ENCODE assay signal across 13 cellular contexts in the genomic region with DNA sequence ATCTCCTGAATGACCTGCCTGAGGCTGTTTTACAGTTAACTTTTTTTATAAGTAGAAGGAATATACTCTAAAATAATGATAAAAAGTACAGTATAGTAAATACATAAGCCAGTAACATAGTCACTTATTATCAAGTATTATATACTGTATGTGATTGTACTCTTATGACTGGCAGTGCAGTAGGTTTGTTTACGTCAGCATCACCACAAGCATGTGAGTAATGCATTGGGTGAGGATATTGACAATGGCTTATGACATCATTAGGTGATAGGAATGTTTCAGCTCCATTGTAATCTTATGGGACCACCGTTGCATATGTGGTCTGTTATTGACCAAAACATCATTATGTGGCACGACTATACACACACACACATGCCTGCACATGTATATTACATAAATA. TPM values are rescaled to one million over a fixed set of nuclear protein-coding genes. Genes with fewer than 3 reads are reported as not detected.
DNase-seq lines count a peak whose midpoint lies in the region; ATAC-seq, FAIRE-seq and TF ChIP-seq lines count a peak whose summit lies in the region.
"Had no signal": no experiment of that assay in that cellular context is flagged by ENCODE, and none has a peak within 500 bp of the region (broad histone marks: within the 10 kb centered on the region; RNA-seq: fewer than 3 reads in every experiment).

No MANE protein-coding gene starts in this region.

- intact Hi-C loops in HepG2 (cut with micrococcal nuclease; ENCODE audit: unreplicated experiment) (no loop called here), right lobe of liver (cut with DNase I) (no loop called here), right cardiac atrium (cut with DNase I) (no loop called here)

- no peak overlapping the region for H3K27ac ChIP-seq in HepG2 (ENCODE audit: extremely low read length, insufficient read depth, low read length)
- no peak overlapping the region for H3K27ac ChIP-seq in right lobe of liver
- no peak overlapping the region for H3K27ac ChIP-seq in right cardiac atrium (ENCODE audit: low read length)
- H3K27ac ChIP-seq: 22Rv1 had no signal

- H3K4me1 Mint-ChIP-seq in activated T-helper 17 cell treated with anti-CD3 and anti-CD28 coated beads, Interleukin-2, amount 50 U/mL, for 72 hours, result no peaks in the 10 kb centered on the region
- H3K4me1 Mint-ChIP-seq in stimulated activated effector memory CD8-positive, alpha-beta T cell treated with anti-CD3 and anti-CD28 coated beads, Interleukin-12 subunit alpha, Interleukin-12 subunit beta, amount 100 ng/mL, for 72 hours, result no peaks in the 10 kb centered on the region
- H3K4me1 Mint-ChIP-seq: GM23338 had no signal

- H3K27me3 ChIP-seq in HepG2 (ENCODE audit: control insufficient read depth in 1 of 2, insufficient read depth in 2 of 2, low read length in 2 of 2) (no peaks in the 10 kb centered on the region), right lobe of liver (no peaks in the 10 kb centered on the region), right cardiac atrium (ENCODE audit: control insufficient read depth, insufficient read depth) (no peaks in the 10 kb centered on the region)

- no peaks in the 10 kb centered on the region for H4K20me1 ChIP-seq in HepG2 (ENCODE audit: insufficient read depth, low read length)

- H2AFZ ChIP-seq in HepG2 (ENCODE audit: low read length), result no peak overlapping the region
- H2AFZ ChIP-seq: GM23338 had no signal

- H3K9ac ChIP-seq in HepG2 (ENCODE audit: insufficient read depth, low read depth, low read length), result no peak overlapping the region

- no peaks in the 10 kb centered on the region for H3K9me3 Mint-ChIP-seq in activated T-helper 17 cell treated with anti-CD3 and anti-CD28 coated beads, Interleukin-2, amount 50 U/mL, for 72 hours
- no peaks in the 10 kb centered on the region for H3K9me3 Mint-ChIP-seq in stimulated activated effector memory CD8-positive, alpha-beta T cell treated with anti-CD3 and anti-CD28 coated beads, Interleukin-12 subunit alpha, Interleukin-12 subunit beta, amount 100 ng/mL, for 72 hours
- H3K9me3 Mint-ChIP-seq: GM23338 had no signal

- TF ChIP-seq EP300 in HepG2 (IDR thresholded peaks at IDR 0.05; ENCODE audit: low read depth in 2 of 2, low read length in 2 of 2), result no peak
- no peak for TF ChIP-seq EP300 in HepG2 (CRISPR knock-in tag; IDR thresholded peaks at IDR 0.05; ENCODE audit: borderline replicate concordance)

- H3K4me1 ChIP-seq in HepG2 (ENCODE audit: insufficient read depth, low read length) (no peaks in the 10 kb centered on the region), right lobe of liver (no peaks in the 10 kb centered on the region), right cardiac atrium (ENCODE audit: control insufficient read depth, insufficient read depth, low read length) (no peaks in the 10 kb centered on the region)

- POLR2A ChIA-PET in HepG2 (lab: Yijun Ruan, JAX), result no interaction called here

- DNase-seq in HepG2 (ENCODE audit: low spot score) (no peak), right lobe of liver (no peak), choroid plexus epithelial cell (ENCODE audit: low read depth) (peak; percentile 24), right cardiac atrium (no peak), omental fat pad (ENCODE audit: low spot score) (no peak)
- no peak for DNase-seq in stimulated activated effector memory CD8-positive, alpha-beta T cell treated with anti-CD3 and anti-CD28 coated beads, Interleukin-12 subunit alpha, Interleukin-12 subunit beta, amount 100 ng/mL, for 72 hours (ENCODE audit: low spot score in 2 of 2)
- DNase-seq: DMS53, H7 had no signal

- in situ Hi-C loops in HepG2 (cut with HindIII; ENCODE audit: extremely low pct_ligation_motif_present, low pct_unique_long_range_greater_than_20kb), result no loop called here

- H3K9me3 ChIP-seq in HepG2 (ENCODE audit: low read length) (no peaks in the 10 kb centered on the region), right lobe of liver (no peaks in the 10 kb centered on the region), right cardiac atrium (ENCODE audit: control insufficient read depth, low read length) (no peaks in the 10 kb centered on the region)

- no peak overlapping the region for H3K27ac Mint-ChIP-seq in activated T-helper 17 cell treated with anti-CD3 and anti-CD28 coated beads, Interleukin-2, amount 50 U/mL, for 72 hours
- H3K27ac Mint-ChIP-seq in stimulated activated effector memory CD8-positive, alpha-beta T cell treated with anti-CD3 and anti-CD28 coated beads, Interleukin-12 subunit alpha, Interleukin-12 subunit beta, amount 100 ng/mL, for 72 hours, result no peak overlapping the region
- H3K27ac Mint-ChIP-seq: GM23338 had no signal

- no TSS peak for BruUV-seq in HepG2 (replicated peaks; lab: Mats Ljungman, UMichigan)

- no peak overlapping the region for H3K4me2 ChIP-seq in HepG2 (ENCODE audit: low read depth, low read length)
- H3K4me2 ChIP-seq: GM23338 had no signal

- peaks cover 76% of the 10 kb centered on the region for H3K36me3 Mint-ChIP-seq in activated T-helper 17 cell treated with anti-CD3 and anti-CD28 coated beads, Interleukin-2, amount 50 U/mL, for 72 hours (ENCODE audit: low read depth)
- H3K36me3 Mint-ChIP-seq in stimulated activated effector memory CD8-positive, alpha-beta T cell treated with anti-CD3 and anti-CD28 coated beads, Interleukin-12 subunit alpha, Interleukin-12 subunit beta, amount 100 ng/mL, for 72 hours, result peaks cover 68% of the 10 kb centered on the region

- H3K27me3 Mint-ChIP-seq in activated T-helper 17 cell treated with anti-CD3 and anti-CD28 coated beads, Interleukin-2, amount 50 U/mL, for 72 hours, result no peaks in the 10 kb centered on the region

- H3K4me3 Mint-ChIP-seq in activated T-helper 17 cell treated with anti-CD3 and anti-CD28 coated beads, Interleukin-2, amount 50 U/mL, for 72 hours, result no peak overlapping the region
- no peak overlapping the region for H3K4me3 Mint-ChIP-seq in stimulated activated effector memory CD8-positive, alpha-beta T cell treated with anti-CD3 and anti-CD28 coated beads, Interleukin-12 subunit alpha, Interleukin-12 subunit beta, amount 100 ng/mL, for 72 hours
- H3K4me3 Mint-ChIP-seq: GM23338 had no signal

- H3K36me3 ChIP-seq in HepG2 (replicated peaks in 1 of 2; ENCODE audit: control insufficient read depth in 1 of 2, insufficient read depth in 2 of 2, low read length in 2 of 2), result peaks cover 5 to 28% of the 10 kb centered on the region in 2 experiments; a peak in 2 of 5 replicates
- peaks cover 0 to 47% (median 13%) of the 10 kb centered on the region in 4 donors for H3K36me3 ChIP-seq in right lobe of liver

- no peak for FAIRE-seq in HepG2 (lab: Jason Lieb, UNC)
- FAIRE-seq: GM12891 had no signal

- no peak for TF ChIP-seq RAD21 in HepG2 (CRISPR knock-in tag; IDR thresholded peaks at IDR 0.05)

- no peak for TF ChIP-seq POLR2A in HepG2 (IDR thresholded peaks at IDR 0.05; ENCODE audit: insufficient read depth in 1 of 2, low read depth in 2 of 2, low read length in 2 of 2)
- no peak for TF ChIP-seq POLR2A in right lobe of liver (IDR thresholded peaks at IDR 0.05)

- CTCF ChIA-PET in HepG2 (lab: Yijun Ruan, JAX; ENCODE audit: low intra/inter-chr PET ratio, low total read pairs), result no interaction called here

- H3K4me3 ChIP-seq in HepG2 (replicated peaks in 1 of 3; ENCODE audit: insufficient read depth in 1 of 3, low read depth in 2 of 3, low read length in 3 of 3) (no peak overlapping the region), right lobe of liver (no peak overlapping the region), choroid plexus epithelial cell (ENCODE audit: low read depth, low read length) (no peak overlapping the region), right cardiac atrium (ENCODE audit: low read length) (no peak overlapping the region)
- H3K4me3 ChIP-seq: GM23338 had no signal

- ATAC-seq in HepG2, result no peak
- no peak for ATAC-seq in right lobe of liver
- peak; percentile 26 for ATAC-seq in activated T-helper 17 cell treated with anti-CD3 and anti-CD28 coated beads, Interleukin-2, amount 50 U/mL, for 72 hours (replicated peaks)
- peak; percentile 63 for ATAC-seq in stimulated activated effector memory CD8-positive, alpha-beta T cell treated with anti-CD3 and anti-CD28 coated beads, Interleukin-12 subunit alpha, Interleukin-12 subunit beta, amount 100 ng/mL, for 72 hours
- no peak for ATAC-seq in right cardiac atrium
- no peak for ATAC-seq in HG03460 (IDR thresholded peaks at IDR 0.05; ENCODE audit: unreplicated experiment)
- ATAC-seq in omental fat pad (ENCODE audit: low FRiP score), result no peak
- ATAC-seq: GM23338 had no signal

- 91% methylated on average over 3 of the region's 3 CpGs for WGBS in HepG2 (ENCODE audit: low lambda C conversion rate)
- WGBS in right lobe of liver (ENCODE audit: insufficient coverage, low coverage, low lambda C conversion rate, missing lambda C conversion rate), result 82% methylated on average over 3 of the region's 3 CpGs
- 92% methylated on average over 3 of the region's 3 CpGs for WGBS in right cardiac atrium

- TF ChIP-seq CTCF in HepG2 (CRISPR knock-in tag; IDR thresholded peaks at IDR 0.05) (no peak), right lobe of liver (IDR thresholded peaks at IDR 0.05) (no peak), choroid plexus epithelial cell (conservative IDR thresholded peaks at IDR 0.05; ENCODE audit: low read depth, low read length) (no peak), omental fat pad (IDR thresholded peaks at IDR 0.05) (no peak)

- H3K79me2 ChIP-seq in HepG2 (ENCODE audit: insufficient read depth, low read length), result no peaks in the 10 kb centered on the region

RNA-seq across cellular contexts. Expression of gene NUDT9, which starts 20.5 kb away (rescaled TPM):
- total RNA-seq in HepG2 (2016; rRNA removed; fragmentation: Illumina TruSeq; extraction: Trizol) (9.7 and 10.4 TPM in 2 replicates), right lobe of liver (10 to 100 TPM; 13.3 to 53.5 (median 21.2) TPM), right cardiac atrium (10 to 100 TPM; 27.1 to 36.5 (median 30.8) TPM), omental fat pad (10 to 100 TPM; 14.4 to 27.5 (median 25.9) TPM)
- 4.4 and 4.5 TPM in 2 replicates for total RNA-seq in HepG2 (2016; cell fraction: cytosol; rRNA removed; fragmentation: Illumina TruSeq; extraction: Trizol; ENCODE audit: low read depth)
- total RNA-seq in HepG2 (2016; cell fraction: insoluble cytoplasmic fraction; rRNA removed; fragmentation: Illumina TruSeq; extraction: Trizol), result 8.4 and 12.1 TPM in 2 replicates
- total RNA-seq in HepG2 (2016; cell fraction: membrane; rRNA removed; fragmentation: Illumina TruSeq; extraction: Trizol), result 6.1 and 6.5 TPM in 2 replicates
- total RNA-seq in HepG2 (2016; cell fraction: nucleus; rRNA removed; fragmentation: Illumina TruSeq; extraction: Trizol), result 12.8 and 15.6 TPM in 2 replicates
- polyA plus RNA-seq in HepG2 (2011; rRNA removed) (11.2 and 12.3 TPM in 2 replicates), right cardiac atrium (52.8 TPM)
- polyA plus RNA-seq in HepG2 (2011; cell fraction: cytosol; rRNA removed), result 7.3 and 10.3 TPM in 2 replicates
- 6.9 and 8.4 TPM in 2 replicates for polyA plus RNA-seq in HepG2 (2011; cell fraction: nucleus; rRNA removed)
- polyA plus RNA-seq in HepG2 (2012), result 19.7 and 20.0 TPM in 2 replicates
- polyA plus RNA-seq in HepG2 (2016; cell fraction: cytosol; fragmentation: Illumina TruSeq; extraction: Trizol; ENCODE audit: low read depth), result 8.1 and 8.4 TPM in 2 replicates
- 22.9 and 26.8 TPM in 2 replicates for polyA plus RNA-seq in HepG2 (2016; cell fraction: insoluble cytoplasmic fraction; fragmentation: Illumina TruSeq; extraction: Trizol; ENCODE audit: low read depth)
- 7.6 and 9.6 TPM in 2 replicates for polyA plus RNA-seq in HepG2 (2016; cell fraction: membrane; fragmentation: Illumina TruSeq; extraction: Trizol; ENCODE audit: low read depth)
- polyA plus RNA-seq in HepG2 (2016; cell fraction: nucleus; fragmentation: Illumina TruSeq; extraction: Trizol; ENCODE audit: insufficient read depth, low read depth), result 41.0 and 46.0 TPM in 2 replicates
- polyA minus RNA-seq in HepG2 (2011; rRNA and poly(A)+ RNA removed; ENCODE audit: low replicate concordance), result 9.9 and 15.3 TPM in 2 replicates
- 6.2 and 9.4 TPM in 2 replicates for polyA minus RNA-seq in HepG2 (2011; cell fraction: cytosol; rRNA and poly(A)+ RNA removed)
- 21.8 and 27.0 TPM in 2 replicates for polyA minus RNA-seq in HepG2 (2011; cell fraction: nucleus; rRNA and poly(A)+ RNA removed)
- total RNA-seq in activated T-helper 17 cell treated with anti-CD3 and anti-CD28 coated beads, Interleukin-2, amount 50 U/mL, for 72 hours, result 1 to 10 TPM; 4.4 to 9.8 TPM

RNA-seq across cellular contexts. Expression of gene HSD17B11, which starts 51.9 kb away (rescaled TPM):
- total RNA-seq in HepG2 (2016; rRNA removed; fragmentation: Illumina TruSeq; extraction: Trizol), result 120 and 158 TPM in 2 replicates
- 37.4 and 46.0 TPM in 2 replicates for total RNA-seq in HepG2 (2016; cell fraction: cytosol; rRNA removed; fragmentation: Illumina TruSeq; extraction: Trizol; ENCODE audit: low read depth)
- total RNA-seq in HepG2 (2016; cell fraction: insoluble cytoplasmic fraction; rRNA removed; fragmentation: Illumina TruSeq; extraction: Trizol), result 110 and 160 TPM in 2 replicates
- total RNA-seq in HepG2 (2016; cell fraction: membrane; rRNA removed; fragmentation: Illumina TruSeq; extraction: Trizol), result 80.0 and 109 TPM in 2 replicates
- 123 and 135 TPM in 2 replicates for total RNA-seq in HepG2 (2016; cell fraction: nucleus; rRNA removed; fragmentation: Illumina TruSeq; extraction: Trizol)
- polyA plus RNA-seq in HepG2 (2011; rRNA removed), result 99.1 and 121 TPM in 2 replicates
- 45.0 and 85.9 TPM in 2 replicates for polyA plus RNA-seq in HepG2 (2011; cell fraction: cytosol; rRNA removed)
- 16.3 and 22.2 TPM in 2 replicates for polyA plus RNA-seq in HepG2 (2011; cell fraction: nucleus; rRNA removed)
- 185 and 257 TPM in 2 replicates for polyA plus RNA-seq in HepG2 (2012)
- polyA plus RNA-seq in HepG2 (2016; cell fraction: cytosol; fragmentation: Illumina TruSeq; extraction: Trizol; ENCODE audit: low read depth), result 40.7 and 42.3 TPM in 2 replicates
- polyA plus RNA-seq in HepG2 (2016; cell fraction: insoluble cytoplasmic fraction; fragmentation: Illumina TruSeq; extraction: Trizol; ENCODE audit: low read depth), result 99.3 and 110 TPM in 2 replicates
- polyA plus RNA-seq in HepG2 (2016; cell fraction: membrane; fragmentation: Illumina TruSeq; extraction: Trizol; ENCODE audit: low read depth), result 66.9 and 69.9 TPM in 2 replicates
- polyA plus RNA-seq in HepG2 (2016; cell fraction: nucleus; fragmentation: Illumina TruSeq; extraction: Trizol; ENCODE audit: insufficient read depth, low read depth), result 168 and 180 TPM in 2 replicates
- 14.6 and 50.4 TPM in 2 replicates for polyA minus RNA-seq in HepG2 (2011; rRNA and poly(A)+ RNA removed; ENCODE audit: low replicate concordance)
- 52.1 and 76.8 TPM in 2 replicates for polyA minus RNA-seq in HepG2 (2011; cell fraction: cytosol; rRNA and poly(A)+ RNA removed)
- polyA minus RNA-seq in HepG2 (2011; cell fraction: nucleus; rRNA and poly(A)+ RNA removed), result 62.1 and 76.0 TPM in 2 replicates
- total RNA-seq in right lobe of liver, result 100 to 1,000 TPM in 5 of 6 experiments, 10 to 100 TPM in 1; 36.1 to 170 (median 127) TPM
- 10 to 100 TPM; 17.6 to 22.4 TPM for total RNA-seq in activated T-helper 17 cell treated with anti-CD3 and anti-CD28 coated beads, Interleukin-2, amount 50 U/mL, for 72 hours
- 10 to 100 TPM; 16.4 to 22.5 (median 19.0) TPM for total RNA-seq in right cardiac atrium
- 30.0 TPM for polyA plus RNA-seq in right cardiac atrium
- 100 to 1,000 TPM in 1 of 4 donors, 10 to 100 TPM in 3; 87.6 to 171 (median 97.9) TPM for total RNA-seq in omental fat pad

Comparison
In these comparisons a context has a peak if more than half of its experiments do, and no peak if none do; other contexts are left out.
1. ATAC-seq: peak in activated T-helper 17 cell treated with anti-CD3 and anti-CD28 coated beads, Interleukin-2, amount 50 U/mL, for 72 hours (single experiment) and stimulated activated effector memory CD8-positive, alpha-beta T cell treated with anti-CD3 and anti-CD28 coated beads, Interleukin-12 subunit alpha, Interleukin-12 subunit beta, amount 100 ng/mL, for 72 hours (single experiment); none in HepG2 (single experiment), right lobe of liver (0 of 4), right cardiac atrium (0 of 2), HG03460 (single experiment) and omental fat pad (single experiment).